Comparison of ENCODE assay signal across 8 cellular contexts in the genomic region with DNA sequence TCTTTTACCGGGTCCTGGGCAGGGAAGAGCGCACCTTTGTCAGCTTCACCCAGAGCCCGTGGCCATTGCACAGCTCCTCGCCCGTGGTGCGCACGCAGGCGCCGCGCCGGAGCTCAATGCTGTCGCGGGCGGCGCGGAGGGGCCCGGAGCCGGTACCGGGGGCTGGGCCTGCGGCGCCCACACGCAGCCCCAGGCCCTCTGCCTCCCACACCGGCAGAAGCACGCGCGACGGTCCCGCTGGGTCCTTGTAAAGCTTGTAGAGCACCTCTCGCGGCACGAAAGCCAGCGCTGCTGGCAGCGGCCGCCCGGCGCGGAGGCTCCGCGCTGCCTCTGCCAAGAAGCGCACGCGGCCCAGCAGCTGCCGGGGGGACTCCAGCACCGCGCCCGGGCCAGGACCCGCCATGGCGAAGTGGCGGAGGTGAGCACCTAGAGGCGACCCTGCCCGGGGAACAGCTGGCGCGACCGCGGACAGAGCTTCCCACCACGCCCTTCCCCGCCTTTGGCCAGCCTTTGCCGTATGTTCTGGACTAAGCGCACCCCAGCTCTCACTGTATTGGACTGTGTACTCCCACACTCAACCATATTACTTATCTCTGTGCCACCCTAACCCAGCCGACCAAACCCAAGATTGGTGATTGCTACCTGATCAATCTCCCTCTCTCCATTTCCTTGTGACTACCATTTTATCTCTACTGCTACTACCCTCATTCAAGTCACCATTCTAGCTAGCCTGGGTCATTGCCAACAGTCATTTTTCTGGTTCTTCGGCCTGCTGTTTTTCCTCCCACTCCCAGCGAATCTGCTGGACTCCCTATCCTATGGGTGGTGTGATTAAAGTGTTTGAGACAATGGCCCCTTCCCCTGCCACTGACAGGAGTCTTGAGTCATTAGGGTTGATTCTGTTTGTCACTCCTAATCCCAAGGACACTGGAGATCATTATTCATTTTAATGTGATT. TPM values are rescaled to one million over a fixed set of nuclear protein-coding genes. Genes with fewer than 3 reads are reported as not detected.
DNase-seq lines count a peak whose midpoint lies in the region; ATAC-seq and TF ChIP-seq lines count a peak whose summit lies in the region.

A gene (minus strand): TSS at position 470 of the 957 bp plus-strand sequence. CDS start 67 bp downstream, at position 403.

- DNase-seq in NCI-H1105 (lab: John Stamatoyannopoulos, UW) (peak; percentile 82), SW 1271 (lab: John Stamatoyannopoulos, UW) (peak; percentile 26 to 71), Right ventricle myocardium superior (peak; percentile 90), type B pancreatic cell (ENCODE audit: extremely low spot score, unreplicated experiment) (peak; percentile 77)
- peak; percentile 18 for DNase-seq in activated naive CD8-positive, alpha-beta T cell treated with anti-CD3 and anti-CD28 coated beads, Interleukin-2, amount 50 U/mL, for 16 hours (ENCODE audit: low read depth, low spot score)

- peak within 1 kb of the TSS; percentile 99 for H3K4me2 ChIP-seq in parathyroid adenoma (ENCODE audit: low read length)

- peaks cover 9% of the 10 kb centered on the region for H3K36me3 Mint-ChIP-seq in type B pancreatic cell

- no peaks in the 10 kb centered on the region for H3K79me2 ChIP-seq in parathyroid adenoma

- intact Hi-C loops in Right ventricle myocardium superior (cut with DNase I), result loop anchor here (5.0 kb wide), 2 partner anchors 174 to 224 kb away; a partner anchor contains a TSS

- peak within 1 kb of the TSS; percentile 87 for H3K4me3 ChIP-seq in parathyroid adenoma (ENCODE audit: low read depth, low read length)

- H3K36me3 ChIP-seq in parathyroid adenoma (ENCODE audit: control insufficient read depth, insufficient read depth, low read length), result no peaks in the 10 kb centered on the region

- peaks cover 27% of the 10 kb centered on the region for H3K4me1 Mint-ChIP-seq in type B pancreatic cell (ENCODE audit: unreplicated experiment)

- no peaks in the 10 kb centered on the region for H3K9me3 ChIP-seq in parathyroid adenoma (ENCODE audit: control insufficient read depth, low read length)

- TF ChIP-seq CTCF in parathyroid adenoma (IDR thresholded peaks at IDR 0.05), result no peak
- no peak for TF ChIP-seq CTCF in type B pancreatic cell (conservative IDR thresholded peaks at IDR 0.05)

- TF ChIP-seq POLR2A in GM10847 (IDR thresholded peaks at IDR 0.05; ENCODE audit: extremely low read depth, insufficient read length), result peak; percentile 63

- H2AFZ ChIP-seq in parathyroid adenoma, result peak within 1 kb of the TSS; percentile 90

- H3K27me3 ChIP-seq in parathyroid adenoma (ENCODE audit: control insufficient read depth, insufficient read depth, low read length), result no peaks in the 10 kb centered on the region

- no peak within 1 kb of the TSS for H3K9ac ChIP-seq in parathyroid adenoma

- ATAC-seq in HG02588 (IDR thresholded peaks at IDR 0.05; ENCODE audit: unreplicated experiment) (peak; percentile 56), Right ventricle myocardium superior (ENCODE audit: poor library complexity) (peak; percentile 94)

- peak within 1 kb of the TSS; percentile 89 for H3K4me3 Mint-ChIP-seq in type B pancreatic cell

- peak within 1 kb of the TSS; percentile 86 for H3K27ac Mint-ChIP-seq in type B pancreatic cell

- H3K9me3 Mint-ChIP-seq in type B pancreatic cell, result no peaks in the 10 kb centered on the region

- H3K4me1 ChIP-seq in parathyroid adenoma, result peaks cover 4% of the 10 kb centered on the region

- H3K27ac ChIP-seq in parathyroid adenoma, result peak within 1 kb of the TSS; percentile 55

- no peaks in the 10 kb centered on the region for H3K27me3 Mint-ChIP-seq in type B pancreatic cell

RNA-seq across cellular contexts. Expression of the gene that starts here (rescaled TPM):
- total RNA-seq in Right ventricle myocardium superior, result 22.3 TPM
- total RNA-seq in type B pancreatic cell (ENCODE audit: low replicate concordance), result 33.9 and 45.7 TPM in 2 replicates

Comparison
In these comparisons a context has a peak if more than half of its experiments do, and no peak if none do; other contexts are left out.
1. Peak in every context shown above with its lines: DNase-seq, ATAC-seq, H3K4me3 ChIP-seq and H3K27ac ChIP-seq.
2. DNase-seq: peak in every context shown above with its lines; median percentile 90 in Right ventricle myocardium superior; 82 in NCI-H1105; 77 in type B pancreatic cell; 48 in SW 1271; 18 in activated naive CD8-positive, alpha-beta T cell treated with anti-CD3 and anti-CD28 coated beads, Interleukin-2, amount 50 U/mL, for 16 hours.